ENCODE assay signal across 18 cellular contexts in genomic region chr20:48308232-48308781, GRCh38.
"Had no signal": no experiment of that assay in that cellular context is flagged by ENCODE, and none has a peak within 500 bp of the region (broad histone marks: within the 10 kb centered on the region; RNA-seq: fewer than 3 reads in every experiment).

No MANE protein-coding gene starts in this region.

- H3K27ac ChIP-seq: foreskin keratinocyte, neutrophil, spleen, stomach had no signal

- ATAC-seq: effector memory CD8-positive, alpha-beta T cell; left cardiac atrium; left ventricle myocardium superior; naive thymus-derived CD4-positive, alpha-beta T cell; sciatic nerve; stimulated activated naive B cell treated with anti-CD40 and anti-IgM and Interleukin-4, amounts not matched to agents 10 μg/mL and 1 μg/mL and 100 μg/mL, for 72 hours had no signal

- H3K36me3 ChIP-seq: neutrophil, spleen, stomach had no signal

- DNase-seq: effector memory CD8-positive, alpha-beta T cell; erythroblast; kidney; left cardiac atrium; left ventricle myocardium superior; naive thymus-derived CD4-positive, alpha-beta T cell; nephron progenitor cell; spleen; stimulated activated CD4-positive, alpha-beta T cell treated with anti-CD3 and anti-CD28 coated beads, Interleukin-15, amount 100 ng/mL, for 24 hours; stimulated activated CD4-positive, alpha-beta T cell treated with anti-CD3 and anti-CD28 coated beads, Interleukin-1b, Interleukin-23, amount 100 ng/mL, for 48 hours; stimulated activated CD4-positive, alpha-beta T cell treated with anti-CD3 and anti-CD28 coated beads, Interleukin-4, amount 100 ng/mL, for 4 hours; stimulated activated naive B cell treated with anti-CD40 and anti-IgM and Interleukin-4, amounts not matched to agents 10 μg/mL and 1 μg/mL and 100 μg/mL, for 72 hours; stomach; substantia nigra had no signal

- H3K4me3 ChIP-seq: lung, spleen, stomach had no signal
